Comparison of ENCODE assay signal across 20 cellular contexts in genomic region chr14:96734076-96734622, GRCh38.
DNase-seq lines count a peak whose midpoint lies in the region; ATAC-seq and TF ChIP-seq lines count a peak whose summit lies in the region.
"Had no signal": no experiment of that assay in that cellular context is flagged by ENCODE, and none has a peak within 500 bp of the region (broad histone marks: within the 10 kb centered on the region; RNA-seq: fewer than 3 reads in every experiment).

No MANE protein-coding gene starts in this region.

- H3K27me3 Mint-ChIP-seq in GM23338 (ENCODE audit: insufficient read depth, low read depth, poor library complexity): peaks cover 2% of the 10 kb centered on the region
- H3K27me3 Mint-ChIP-seq in activated T-helper 1 cell treated with anti-CD3 and anti-CD28 coated beads, Interleukin-12 subunit alpha, Interleukin-12 subunit beta, Interleukin-2, Interleukin-4 antibody, amounts not matched to agents 30 ng/mL and 10 ng/mL and 1 ng/mL, durations not matched to agents 14 hours and 24 hours and 36 hours (ENCODE audit: insufficient read depth): peaks cover 31% of the 10 kb centered on the region

- no peak overlapping the region for H2BK120ac ChIP-seq in trophoblast cell (ENCODE audit: insufficient read depth, low read length, poor library complexity)

- no peaks in the 10 kb centered on the region for H4K20me1 ChIP-seq in GM23338 (replicated peaks; ENCODE audit: insufficient read depth)

- no peaks in the 10 kb centered on the region for H3F3A ChIP-seq in GM23338 (replicated peaks; ENCODE audit: low read depth)

- no peak overlapping the region for H3K27ac ChIP-seq in GM23338 (ENCODE audit: low read depth)
- no peak overlapping the region for H3K27ac ChIP-seq in trophoblast cell (ENCODE audit: low read depth, low read length)
- H3K27ac ChIP-seq in coronary artery: no peak overlapping the region
- H3K27ac ChIP-seq: Peyer's patch, SJCRH30 had no signal

- H3K27me3 ChIP-seq in GM23338 (ENCODE audit: insufficient read depth) (no peaks in the 10 kb centered on the region), trophoblast cell (ENCODE audit: insufficient read depth, low read length) (no peaks in the 10 kb centered on the region)
- H3K27me3 ChIP-seq: Peyer's patch, SJCRH30 had no signal

- H3K4me1 ChIP-seq in GM23338 (ENCODE audit: insufficient read depth): peaks cover 30% of the 10 kb centered on the region
- no peaks in the 10 kb centered on the region for H3K4me1 ChIP-seq in trophoblast cell (ENCODE audit: control insufficient read depth in 1 of 2, insufficient read depth in 2 of 2, low read length in 2 of 2)
- H3K4me1 ChIP-seq: Peyer's patch had no signal

- H3K79me2 ChIP-seq in GM23338 (replicated peaks; ENCODE audit: insufficient read depth) (no peaks in the 10 kb centered on the region), trophoblast cell (ENCODE audit: control insufficient read depth, insufficient read depth, low read length, poor library complexity) (no peaks in the 10 kb centered on the region)

- H2BK12ac ChIP-seq in trophoblast cell (ENCODE audit: low read length): no peak overlapping the region

- no peak overlapping the region for H3K4me3 Mint-ChIP-seq in GM23338
- H3K4me3 Mint-ChIP-seq in activated T-helper 1 cell treated with anti-CD3 and anti-CD28 coated beads, Interleukin-12 subunit alpha, Interleukin-12 subunit beta, Interleukin-2, Interleukin-4 antibody, amounts not matched to agents 30 ng/mL and 10 ng/mL and 1 ng/mL, durations not matched to agents 14 hours and 24 hours and 36 hours: no peak overlapping the region

- DNase-seq in NCI-H1417 (lab: John Stamatoyannopoulos, UW) (peak in 2 of 3 experiments; percentile 15 to 34), NCI-H1417 treated with DMSO at 0.1 percent for 48 hours (lab: John Stamatoyannopoulos, UW) (no peak), GM23338 (ENCODE audit: low spot score) (no peak), SHP77 treated with DMSO at 0.1 percent for 48 hours (lab: John Stamatoyannopoulos, UW) (peak; percentile 45), trophoblast cell (peak; percentile 15 to 56), coronary artery (ENCODE audit: low spot score) (no peak)
- no peak for DNase-seq in activated T-helper 1 cell treated with anti-CD3 and anti-CD28 coated beads, Interleukin-12 subunit alpha, Interleukin-12 subunit beta, Interleukin-2, Interleukin-4 antibody, amounts not matched to agents 30 ng/mL and 10 ng/mL and 1 ng/mL, durations not matched to agents 14 hours and 24 hours and 36 hours (ENCODE audit: low spot score)
- DNase-seq: DND-41, Karpas-422, NCI-H1092, NCI-H1436 treated with DMSO at 0.1 percent for 48 hours, NCI-H187 treated with DMSO at 0.1 percent for 48 hours, NCI-H2171 treated with DMSO at 0.1 percent for 48 hours, NCI-H345, NCI-H510A treated with DMSO at 0.1 percent for 48 hours, NCI-H82, Peyer's patch, SJCRH30 had no signal

- no peak overlapping the region for H3K27ac Mint-ChIP-seq in GM23338
- H3K27ac Mint-ChIP-seq in activated T-helper 1 cell treated with anti-CD3 and anti-CD28 coated beads, Interleukin-12 subunit alpha, Interleukin-12 subunit beta, Interleukin-2, Interleukin-4 antibody, amounts not matched to agents 30 ng/mL and 10 ng/mL and 1 ng/mL, durations not matched to agents 14 hours and 24 hours and 36 hours: no peak overlapping the region

- H3K36me3 ChIP-seq in GM23338 (ENCODE audit: insufficient read depth) (no peaks in the 10 kb centered on the region), trophoblast cell (ENCODE audit: control insufficient read depth in 1 of 2, insufficient read depth in 2 of 2, low read length in 2 of 2) (no peaks in the 10 kb centered on the region)
- H3K36me3 ChIP-seq: Peyer's patch, SJCRH30 had no signal

- H3K4ac ChIP-seq in trophoblast cell (ENCODE audit: low read depth, low read length): no peak overlapping the region

- no peak overlapping the region for H2AK5ac ChIP-seq in trophoblast cell (ENCODE audit: low read length)

- H2AFZ ChIP-seq in GM23338 (0 out of 2 replicates have a peak overlapping the region, but pooled peaks have one; percentile 28), trophoblast cell (ENCODE audit: insufficient read depth, low read length, poor library complexity) (no peak overlapping the region)

- no peaks in the 10 kb centered on the region for H3K36me3 Mint-ChIP-seq in GM23338 (ENCODE audit: low read depth)
- no peaks in the 10 kb centered on the region for H3K36me3 Mint-ChIP-seq in activated T-helper 1 cell treated with anti-CD3 and anti-CD28 coated beads, Interleukin-12 subunit alpha, Interleukin-12 subunit beta, Interleukin-2, Interleukin-4 antibody, amounts not matched to agents 30 ng/mL and 10 ng/mL and 1 ng/mL, durations not matched to agents 14 hours and 24 hours and 36 hours (ENCODE audit: low read depth)

- H3K23ac ChIP-seq in trophoblast cell (ENCODE audit: low read length): no peak overlapping the region

- peaks cover 26% of the 10 kb centered on the region for H3K4me1 Mint-ChIP-seq in GM23338
- no peaks in the 10 kb centered on the region for H3K4me1 Mint-ChIP-seq in activated T-helper 1 cell treated with anti-CD3 and anti-CD28 coated beads, Interleukin-12 subunit alpha, Interleukin-12 subunit beta, Interleukin-2, Interleukin-4 antibody, amounts not matched to agents 30 ng/mL and 10 ng/mL and 1 ng/mL, durations not matched to agents 14 hours and 24 hours and 36 hours (ENCODE audit: low read depth)

- ATAC-seq in GM23338: no peak
- ATAC-seq: HCT116, SK-N-SH treated with all-trans-retinoic acid at 6 μM for 48 hours had no signal

- intact Hi-C loops in activated T-helper 1 cell treated with anti-CD3 and anti-CD28 coated beads, Interleukin-12 subunit alpha, Interleukin-12 subunit beta, Interleukin-2, Interleukin-4 antibody, amounts not matched to agents 30 ng/mL and 10 ng/mL and 1 ng/mL, durations not matched to agents 14 hours and 24 hours and 36 hours (cut with micrococcal nuclease): no loop called here

- H4K91ac ChIP-seq in trophoblast cell (ENCODE audit: low read depth, low read length): no peak overlapping the region

- H3K79me1 ChIP-seq in trophoblast cell (ENCODE audit: low read length): no peaks in the 10 kb centered on the region

- no peak overlapping the region for H2BK5ac ChIP-seq in trophoblast cell (ENCODE audit: low read depth, low read length, poor library complexity)

- no peak overlapping the region for H3K9ac ChIP-seq in trophoblast cell (ENCODE audit: low read length)

- no peak overlapping the region for H3K18ac ChIP-seq in trophoblast cell (ENCODE audit: low read length)

- no peak overlapping the region for H3K4me3 ChIP-seq in GM23338
- H3K4me3 ChIP-seq in trophoblast cell (ENCODE audit: low read depth, low read length): no peak overlapping the region
- H3K4me3 ChIP-seq in coronary artery: no peak overlapping the region
- H3K4me3 ChIP-seq: Peyer's patch, SJCRH30 had no signal

- no peak overlapping the region for H4K12ac ChIP-seq in trophoblast cell (ENCODE audit: low read depth, low read length)

- H3K14ac ChIP-seq in trophoblast cell (ENCODE audit: low read length): no peak overlapping the region

- no CpG with 5 or more reads among the region's 7 CpGs for WGBS in trophoblast cell (ENCODE audit: extremely low coverage, insufficient coverage, insufficient read length)

- no peaks in the 10 kb centered on the region for H3K9me2 ChIP-seq in GM23338 (ENCODE audit: insufficient read depth)

- TF ChIP-seq CTCF in GM23338 (conservative IDR thresholded peaks at IDR 0.05; ENCODE audit: low read depth in 2 of 2) (no peak), coronary artery (IDR thresholded peaks at IDR 0.05) (no peak)

- no peak overlapping the region for H4K8ac ChIP-seq in trophoblast cell (ENCODE audit: low read depth, low read length)

- H3K4me2 ChIP-seq in GM23338 (no peak overlapping the region), trophoblast cell (ENCODE audit: low read length) (no peak overlapping the region)

- H3K9me3 ChIP-seq in trophoblast cell (ENCODE audit: insufficient read depth, low read depth, low read length): no peaks in the 10 kb centered on the region
- H3K9me3 ChIP-seq: Peyer's patch, SJCRH30 had no signal

- H3K9me3 Mint-ChIP-seq in GM23338: no peaks in the 10 kb centered on the region
- no peaks in the 10 kb centered on the region for H3K9me3 Mint-ChIP-seq in activated T-helper 1 cell treated with anti-CD3 and anti-CD28 coated beads, Interleukin-12 subunit alpha, Interleukin-12 subunit beta, Interleukin-2, Interleukin-4 antibody, amounts not matched to agents 30 ng/mL and 10 ng/mL and 1 ng/mL, durations not matched to agents 14 hours and 24 hours and 36 hours

TF ChIP-seq in GM23338, 12 proteins besides CTCF, POLR2A, EP300 and RAD21 (continues in another document):
- TF ChIP-seq JUNB (IDR thresholded peaks at IDR 0.05; ENCODE audit: unreplicated experiment): no peak
- TF ChIP-seq EZH2 (IDR thresholded peaks at IDR 0.05; ENCODE audit: low read depth, unreplicated experiment): no peak
- no peak for TF ChIP-seq EZH2phosphoT487 (IDR thresholded peaks at IDR 0.05; ENCODE audit: unreplicated experiment)
- TF ChIP-seq POLR2AphosphoS5 (IDR thresholded peaks at IDR 0.05; ENCODE audit: low read depth): no peak

Comparison
In these comparisons a context has a peak if more than half of its experiments do, and no peak if none do; other contexts are left out.
1. DNase-seq: peak in NCI-H1417 (2 of 3), SHP77 treated with DMSO at 0.1 percent for 48 hours (single experiment) and trophoblast cell (2 of 2); none in NCI-H1417 treated with DMSO at 0.1 percent for 48 hours (single experiment), GM23338 (single experiment), coronary artery (single experiment) and activated T-helper 1 cell treated with anti-CD3 and anti-CD28 coated beads, Interleukin-12 subunit alpha, Interleukin-12 subunit beta, Interleukin-2, Interleukin-4 antibody, amounts not matched to agents 30 ng/mL and 10 ng/mL and 1 ng/mL, durations not matched to agents 14 hours and 24 hours and 36 hours (single experiment).